ENCODE assay signal across 26 cellular contexts in genomic region chr3:29099296-29099695, GRCh38.
A peak's percentile ranks its signal among the peaks of the same experiment; 100 is the strongest.
DNase-seq lines count a peak whose midpoint lies in the region; ATAC-seq and TF ChIP-seq lines count a peak whose summit lies in the region.
"Had no signal": no experiment of that assay in that cellular context is flagged by ENCODE, and none has a peak within 500 bp of the region (broad histone marks: within the 10 kb centered on the region; RNA-seq: fewer than 3 reads in every experiment).

No MANE protein-coding gene starts in this region.

- no peak for TF ChIP-seq EP300 in sigmoid colon (IDR thresholded peaks at IDR 0.05)

- H3K4me3 ChIP-seq in cardiac fibroblast (replicated peaks in 1 of 2; ENCODE audit: low read depth in 2 of 2, low read length in 2 of 2): no peak overlapping the region
- no peak overlapping the region for H3K4me3 ChIP-seq in sigmoid colon
- H3K4me3 ChIP-seq: A549, BLaER1, esophagus squamous epithelium, pancreas, PC-9, right lobe of liver, upper lobe of right lung had no signal

- H3K36me3 ChIP-seq in sigmoid colon: no peaks in the 10 kb centered on the region
- H3K36me3 ChIP-seq: BLaER1, esophagus squamous epithelium, pancreas, right lobe of liver, upper lobe of right lung had no signal

- TF ChIP-seq CTCF in cardiac fibroblast (IDR thresholded peaks at IDR 0.05; ENCODE audit: low read depth, low read length): no peak
- TF ChIP-seq CTCF in sigmoid colon (IDR thresholded peaks at IDR 0.05): no peak

- no peaks in the 10 kb centered on the region for H3K9me3 ChIP-seq in sigmoid colon
- H3K9me3 ChIP-seq: A549, esophagus squamous epithelium, pancreas, right lobe of liver had no signal

- no peak for TF ChIP-seq POLR2A in sigmoid colon (IDR thresholded peaks at IDR 0.05)

- DNase-seq in NCI-H2171 treated with DMSO at 0.1 percent for 48 hours (lab: John Stamatoyannopoulos, UW): peak; percentile 24
- DNase-seq in NCI-H2171 (lab: John Stamatoyannopoulos, UW): no peak
- DNase-seq in NCI-H345 (lab: John Stamatoyannopoulos, UW): peak; percentile 67
- DNase-seq in cardiac fibroblast (ENCODE audit: low read depth in 2 of 2): peak; percentile 46 to 62
- peak; percentile 58 for DNase-seq in sigmoid colon
- no peak for DNase-seq in activated CD4-positive, alpha-beta T cell treated with anti-CD3 and anti-CD28 coated beads for 1 hour
- DNase-seq: activated B cell treated with CpG ODN at 0.5 μM for 24 hours; activated CD4-positive, alpha-beta T cell treated with anti-CD3 and anti-CD28 coated beads, Interleukin-2, amount 50 U/mL, for 48 hours; activated effector memory CD4-positive, alpha-beta T cell treated with Interleukin-2 at 50 U/mL for 16 hours; activated naive CD8-positive, alpha-beta T cell treated with anti-CD3 and anti-CD28 coated beads, Interleukin-2, amount 10 ng/mL, durations not matched to agents 7 days and 5 days; effector memory CD8-positive, alpha-beta T cell; esophagus squamous epithelium; GOT3; kidney; NCI-H1105 treated with DMSO at 0.1 percent for 48 hours; PC-9; right lobe of liver; substantia nigra; upper lobe of right lung had no signal

- ATAC-seq in HG03159 (IDR thresholded peaks at IDR 0.05; ENCODE audit: unreplicated experiment) (no peak), GM21786 (IDR thresholded peaks at IDR 0.05; ENCODE audit: unreplicated experiment) (no peak)
- ATAC-seq: A549; effector memory CD8-positive, alpha-beta T cell; naive thymus-derived CD8-positive, alpha-beta T cell; pancreas; right lobe of liver; upper lobe of right lung had no signal

- no peaks in the 10 kb centered on the region for H3K4me1 ChIP-seq in sigmoid colon
- H3K4me1 ChIP-seq: A549, BLaER1, esophagus squamous epithelium, pancreas, right lobe of liver, upper lobe of right lung had no signal

- WGBS in sigmoid colon, 2 donors: 40 to 68% methylated on average over 3 of the region's 3 CpGs

- intact Hi-C loops in sigmoid colon (cut with DNase I): no loop called here

- no peak overlapping the region for H3K27ac ChIP-seq in sigmoid colon
- H3K27ac ChIP-seq: A549, BLaER1, esophagus squamous epithelium, HL-60, pancreas, PC-9, right lobe of liver, upper lobe of right lung had no signal

- H3K27me3 ChIP-seq in sigmoid colon: no peaks in the 10 kb centered on the region
- H3K27me3 ChIP-seq: BLaER1, esophagus squamous epithelium, pancreas, right lobe of liver, upper lobe of right lung had no signal

Comparison
In these comparisons a context has a peak if more than half of its experiments do, and no peak if none do; other contexts are left out.
1. DNase-seq: peak in NCI-H2171 treated with DMSO at 0.1 percent for 48 hours (single experiment), NCI-H345 (single experiment), cardiac fibroblast (2 of 2) and sigmoid colon (single experiment); none in NCI-H2171 (single experiment) and activated CD4-positive, alpha-beta T cell treated with anti-CD3 and anti-CD28 coated beads for 1 hour (single experiment).